Comparison of ENCODE assay signal across 8 cellular contexts in the genomic region with DNA sequence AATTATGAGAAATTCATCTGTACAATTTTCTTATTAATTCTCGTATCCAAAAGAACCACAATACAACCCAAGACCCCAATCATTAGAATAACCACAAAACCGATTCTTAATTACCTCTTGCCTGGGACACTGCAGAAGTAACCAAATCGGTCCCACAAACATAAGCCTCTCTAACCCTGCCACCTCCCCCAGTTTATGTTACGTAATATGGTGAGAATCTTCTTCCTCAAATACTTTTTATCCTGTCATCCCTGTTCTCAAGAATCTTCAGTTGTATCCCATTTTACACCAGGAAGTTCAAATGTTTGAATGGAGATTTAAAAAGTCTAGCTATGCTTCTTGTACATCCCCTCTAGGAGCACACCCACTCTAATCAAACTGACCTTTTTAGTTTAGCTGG.
"Had no signal": no experiment of that assay in that cellular context is flagged by ENCODE, and none has a peak within 500 bp of the region (broad histone marks: within the 10 kb centered on the region; RNA-seq: fewer than 3 reads in every experiment).

No MANE protein-coding gene starts in this region.

- H3K27me3 ChIP-seq: uterus had no signal

- H3K9me3 ChIP-seq: uterus had no signal

- H3K4me3 ChIP-seq: uterus had no signal

- H3K36me3 ChIP-seq: uterus had no signal

- FAIRE-seq: keratinocyte had no signal

- H3K4me1 ChIP-seq: uterus had no signal

- ATAC-seq: activated CD4-positive, CD25-positive, alpha-beta regulatory T cell treated with anti-CD3 and anti-CD28 coated beads, Interleukin-2, amount 50 U/mL, for 24 hours; left ventricle myocardium superior had no signal

- H3K27ac ChIP-seq: uterus had no signal

- DNase-seq: activated T-cell treated with anti-CD3 and anti-CD28 coated beads, Interleukin-2, amount 50 U/mL, for 1 hour; amygdala; left ventricle myocardium superior; midbrain; retina; uterus had no signal
